In genomic region chr4:1330761-1331590, GRCh38 we compare ENCODE assay signal across 12 cellular contexts. TPM values are rescaled to one million over a fixed set of nuclear protein-coding genes. Genes with fewer than 3 reads are reported as not detected.
A peak's percentile ranks its signal among the peaks of the same experiment; 100 is the strongest.
DNase-seq lines count a peak whose midpoint lies in the region; ATAC-seq, FAIRE-seq and TF ChIP-seq lines count a peak whose summit lies in the region.
"Had no signal": no experiment of that assay in that cellular context is flagged by ENCODE, and none has a peak within 500 bp of the region (broad histone marks: within the 10 kb centered on the region; RNA-seq: fewer than 3 reads in every experiment).

No MANE protein-coding gene starts in this region.

- intact Hi-C loops in left colon (cut with DNase I, micrococcal nuclease) (no loop called here), head of caudate nucleus (cut with DNase I) (no loop called here)

- no peak for TF ChIP-seq CTCF in RWPE1 (conservative IDR thresholded peaks at IDR 0.05; ENCODE audit: low read depth)

- CTCF ChIA-PET in RWPE1 (lab: Yijun Ruan, JAX) = interaction anchor here (0.6 kb wide), 1 partner anchor 20 kb away, joined by 4 read pairs; no protein-coding TSS in a partner anchor

- ATAC-seq in left colon = peak; percentile 9
- ATAC-seq in GM18870 (IDR thresholded peaks at IDR 0.05; ENCODE audit: unreplicated experiment) = no peak

- POLR2A ChIA-PET in RWPE1 (lab: Yijun Ruan, JAX; ENCODE audit: low non-redundant PET) = no interaction called here

- H3K27ac ChIP-seq in RWPE1 = peak overlapping the region; percentile 65

- FAIRE-seq in GM12891 (lab: Jason Lieb, UNC) = no peak
- FAIRE-seq: TTC549 had no signal

- TF ChIP-seq POLR2A in GM12891 (IDR thresholded peaks at IDR 0.05; ENCODE audit: low read depth, low read length) = no peak

- no peak for DNase-seq in RWPE1 (ENCODE audit: low spot score)
- DNase-seq in activated T-cell treated with anti-CD3 and anti-CD28 coated beads for 24 hours (ENCODE audit: low read depth) = peak; percentile 64
- no peak for DNase-seq in left colon
- peak; percentile 38 to 45 for DNase-seq in stimulated activated CD8-positive, alpha-beta memory T cell treated with anti-CD3 and anti-CD28 coated beads, Interleukin-15, amount 100 ng/mL, for 4 hours (ENCODE audit: low read depth in 2 of 2)
- no peak for DNase-seq in head of caudate nucleus
- no peak for DNase-seq in NCI-H1092 (lab: John Stamatoyannopoulos, UW)
- no peak for DNase-seq in GM12891 (ENCODE audit: insufficient read length, low spot score)
- DNase-seq: DMS79 treated with DMSO at 0.1 percent for 48 hours; effector CD8-positive, alpha-beta T cell; NCI-H2107 had no signal

TF ChIP-seq in GM12891, 5 proteins besides CTCF, POLR2A, EP300 and RAD21:
- TF ChIP-seq POLR2AphosphoS5 (IDR thresholded peaks at IDR 0.05; ENCODE audit: low read depth, low read length) = no peak
- TF ChIP-seq TAF1 (IDR thresholded peaks at IDR 0.05; ENCODE audit: low read depth, low read length) = no peak
- no peak for TF ChIP-seq POU2F2 (IDR thresholded peaks at IDR 0.05; ENCODE audit: low read depth, low read length)
- no peak for TF ChIP-seq PAX5 (IDR thresholded peaks at IDR 0.05; ENCODE audit: insufficient read depth, low read length, severe bottlenecking)
- no peak for TF ChIP-seq SPI1 (IDR thresholded peaks at IDR 0.05; ENCODE audit: low read depth, low read length)

RNA-seq across cellular contexts. Expression of gene UVSSA, which starts 16.0 kb away (rescaled TPM):
- 10 to 100 TPM; 26.7 to 33.1 TPM for total RNA-seq in left colon
- polyA plus RNA-seq in GM12891 (2012; ENCODE audit: low read depth, missing spikeins) = 6.8 TPM

RNA-seq across cellular contexts. Expression of gene MAEA, which starts 41.3 kb away (rescaled TPM):
- 100 to 1,000 TPM in 1 of 2 donors, 10 to 100 TPM in 1; 88.7 to 101 TPM for total RNA-seq in left colon
- 36.2 TPM for polyA plus RNA-seq in GM12891 (2012; ENCODE audit: low read depth, missing spikeins)

Comparison
In these comparisons a context has a peak if more than half of its experiments do, and no peak if none do; other contexts are left out.
1. DNase-seq: peak in activated T-cell treated with anti-CD3 and anti-CD28 coated beads for 24 hours (single experiment) and stimulated activated CD8-positive, alpha-beta memory T cell treated with anti-CD3 and anti-CD28 coated beads, Interleukin-15, amount 100 ng/mL, for 4 hours (2 of 2); none in RWPE1 (single experiment), left colon (0 of 2), head of caudate nucleus (0 of 42), NCI-H1092 (single experiment) and GM12891 (single experiment).